ENCODE assay signal across 1 cellular context in the genomic region with DNA sequence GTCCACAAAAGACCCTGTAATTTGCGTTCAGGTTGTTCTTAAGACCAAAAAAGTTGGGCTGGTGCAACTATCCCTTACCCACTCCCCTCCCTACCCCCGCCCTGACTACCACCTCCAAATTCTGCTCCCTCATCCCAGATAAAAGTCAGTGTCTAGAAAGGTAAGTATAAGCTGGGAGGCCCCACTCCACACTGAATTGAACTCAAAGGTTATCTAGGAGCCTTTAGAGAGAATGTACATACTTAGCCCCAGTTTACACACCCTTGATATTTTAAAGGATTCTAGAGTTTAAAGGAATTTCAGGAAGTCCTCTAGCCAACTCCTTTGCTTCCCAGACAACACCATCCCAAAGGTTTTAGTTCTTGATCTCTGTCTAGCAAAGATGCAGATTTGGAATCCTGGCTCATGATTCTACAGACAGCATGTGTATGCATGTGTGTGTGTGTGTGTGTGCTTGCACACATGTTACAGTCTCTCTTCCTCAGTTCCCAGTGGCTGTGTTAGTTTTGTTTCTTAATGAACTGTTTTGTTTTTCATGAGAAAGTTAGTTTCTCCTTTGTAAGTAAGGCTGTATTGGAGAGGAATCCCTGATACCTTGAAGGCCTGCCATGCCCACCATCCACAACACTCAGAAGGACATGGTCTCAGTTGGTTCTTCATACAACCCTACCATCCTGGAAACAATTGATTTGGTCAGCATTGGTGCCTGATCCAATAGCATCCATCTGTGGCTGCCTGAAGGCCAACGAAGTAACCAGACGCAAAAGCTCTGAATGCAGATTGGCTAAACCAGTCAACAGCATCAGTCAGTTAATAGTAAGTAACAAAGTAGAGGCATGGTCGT.
TF ChIP-seq lines count a peak whose summit lies in the region.

No MANE protein-coding gene starts in this region.

TF ChIP-seq in HepG2, 621 proteins besides CTCF, POLR2A, EP300 and RAD21 (continued from another document and continues in another):
- no peak for TF ChIP-seq PBX3 (CRISPR knock-in tag; IDR thresholded peaks at IDR 0.05; ENCODE audit: borderline replicate concordance)
- no peak for TF ChIP-seq HNRNPL (IDR thresholded peaks at IDR 0.05; ENCODE audit: low read depth, low read length)
- no peak for TF ChIP-seq KLF6 (CRISPR knock-in tag; IDR thresholded peaks at IDR 0.05)
- TF ChIP-seq ZNF550 (CRISPR knock-in tag; IDR thresholded peaks at IDR 0.05; ENCODE audit: borderline replicate concordance), result no peak
- no peak for TF ChIP-seq ZNF83 (CRISPR knock-in tag; IDR thresholded peaks at IDR 0.05; ENCODE audit: borderline replicate concordance)
- TF ChIP-seq, protein P1, sequence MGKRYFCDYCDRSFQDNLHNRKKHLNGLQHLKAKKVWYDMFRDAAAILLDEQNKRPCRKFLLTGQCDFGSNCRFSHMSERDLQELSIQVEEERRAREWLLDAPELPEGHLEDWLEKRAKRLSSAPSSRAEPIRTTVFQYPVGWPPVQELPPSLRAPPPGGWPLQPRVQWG (CRISPR knock-in tag; IDR thresholded peaks at IDR 0.05; ENCODE audit: borderline replicate concordance, low read depth), result no peak
- TF ChIP-seq TCF7L2 (IDR thresholded peaks at IDR 0.05; ENCODE audit: low read depth, low read length), result no peak
- 0 out of 2 replicates have a peak, but pooled peaks have one; percentile 16 for TF ChIP-seq RFXANK (CRISPR knock-in tag; IDR thresholded peaks at IDR 0.05)
- no peak for TF ChIP-seq MEIS2 (CRISPR knock-in tag; IDR thresholded peaks at IDR 0.05)
- no peak for TF ChIP-seq U2AF2 (IDR thresholded peaks at IDR 0.05; ENCODE audit: low read depth, low read length)
- no peak for TF ChIP-seq ZNF616 (CRISPR knock-in tag; IDR thresholded peaks at IDR 0.05; ENCODE audit: low read depth)
- 0 out of 2 replicates have a peak, but pooled peaks have one; percentile 50 for TF ChIP-seq ZSCAN30 (CRISPR knock-in tag; IDR thresholded peaks at IDR 0.05)
- TF ChIP-seq ZNF607 (CRISPR knock-in tag; IDR thresholded peaks at IDR 0.05; ENCODE audit: borderline replicate concordance), result no peak
- TF ChIP-seq NR1H2 (CRISPR knock-in tag; IDR thresholded peaks at IDR 0.05; ENCODE audit: borderline replicate concordance, low read depth), result no peak
- peak; percentile 16; the same call in 1 of the 2 replicates for TF ChIP-seq MEIS1 (CRISPR knock-in tag; IDR thresholded peaks at IDR 0.05; ENCODE audit: borderline replicate concordance)
- no peak for TF ChIP-seq CBX2 (IDR thresholded peaks at IDR 0.05; ENCODE audit: low read depth, low read length)
- TF ChIP-seq CBX2 (CRISPR knock-in tag; IDR thresholded peaks at IDR 0.05; ENCODE audit: low read depth), result no peak
- no peak for TF ChIP-seq RORA (CRISPR knock-in tag; IDR thresholded peaks at IDR 0.05)
- no peak for TF ChIP-seq ZUFSP (CRISPR knock-in tag; IDR thresholded peaks at IDR 0.05; ENCODE audit: borderline replicate concordance)
- no peak for TF ChIP-seq YEATS2 (CRISPR knock-in tag; IDR thresholded peaks at IDR 0.05; ENCODE audit: borderline replicate concordance)
- TF ChIP-seq ZNF761 (CRISPR knock-in tag; conservative IDR thresholded peaks at IDR 0.05), result no peak; the same call in 1 of the 2 replicates
- TF ChIP-seq SNAPC2 (CRISPR knock-in tag; IDR thresholded peaks at IDR 0.05), result no peak
- TF ChIP-seq KLF16 (CRISPR knock-in tag; IDR thresholded peaks at IDR 0.05), result no peak; a peak in 1 of 4 replicates
- no peak for TF ChIP-seq ZNF672 (CRISPR knock-in tag; IDR thresholded peaks at IDR 0.05)
- TF ChIP-seq ZNF563 (CRISPR knock-in tag; IDR thresholded peaks at IDR 0.05), result no peak
- no peak for TF ChIP-seq ARHGAP35 (CRISPR knock-in tag; IDR thresholded peaks at IDR 0.05; ENCODE audit: borderline replicate concordance)
- no peak for TF ChIP-seq ETV5 (CRISPR knock-in tag; IDR thresholded peaks at IDR 0.05; ENCODE audit: borderline replicate concordance)
- no peak for TF ChIP-seq SP2 (CRISPR knock-in tag; IDR thresholded peaks at IDR 0.05)
- no peak for TF ChIP-seq RERE (CRISPR knock-in tag; IDR thresholded peaks at IDR 0.05; ENCODE audit: low read depth)
- TF ChIP-seq NAIF1 (CRISPR knock-in tag; IDR thresholded peaks at IDR 0.05; ENCODE audit: borderline replicate concordance), result 0 out of 2 replicates have a peak, but pooled peaks have one; percentile 43
- no peak for TF ChIP-seq CC2D1A (CRISPR knock-in tag; IDR thresholded peaks at IDR 0.05)
- TF ChIP-seq PHF5A (CRISPR knock-in tag; IDR thresholded peaks at IDR 0.05; ENCODE audit: low read depth, unreplicated experiment), result no peak
- TF ChIP-seq, protein P2, sequence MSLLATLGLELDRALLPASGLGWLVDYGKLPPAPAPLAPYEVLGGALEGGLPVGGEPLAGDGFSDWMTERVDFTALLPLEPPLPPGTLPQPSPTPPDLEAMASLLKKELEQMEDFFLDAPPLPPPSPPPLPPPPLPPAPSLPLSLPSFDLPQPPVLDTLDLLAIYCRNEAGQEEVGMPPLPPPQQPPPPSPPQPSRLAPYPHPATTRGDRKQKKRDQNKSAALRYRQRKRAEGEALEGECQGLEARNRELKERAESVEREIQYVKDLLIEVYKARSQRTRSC (CRISPR knock-in tag; IDR thresholded peaks at IDR 0.05; ENCODE audit: low read depth), result no peak
- TF ChIP-seq, protein P3, sequence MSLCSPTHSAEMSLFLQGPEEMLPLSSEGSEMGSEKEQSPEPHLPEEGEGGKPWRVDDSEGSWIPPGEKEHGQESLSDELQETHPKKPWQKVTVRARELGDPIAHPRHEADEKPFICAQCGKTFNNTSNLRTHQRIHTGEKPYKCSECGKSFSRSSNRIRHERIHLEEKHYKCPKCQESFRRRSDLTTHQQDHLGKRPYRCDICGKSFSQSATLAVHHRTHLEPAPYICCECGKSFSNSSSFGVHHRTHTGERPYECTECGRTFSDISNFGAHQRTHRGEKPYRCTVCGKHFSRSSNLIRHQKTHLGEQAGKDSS (CRISPR knock-in tag; IDR thresholded peaks at IDR 0.05; ENCODE audit: borderline replicate concordance, low read depth), result no peak
- TF ChIP-seq ZBTB8A (CRISPR knock-in tag; IDR thresholded peaks at IDR 0.05; ENCODE audit: borderline replicate concordance, low read depth), result no peak
- no peak for TF ChIP-seq ZNF138 (CRISPR knock-in tag; IDR thresholded peaks at IDR 0.05; ENCODE audit: low read depth)
- no peak for TF ChIP-seq YY1 (IDR thresholded peaks at IDR 0.05; ENCODE audit: insufficient read depth, insufficient replicate concordance, low read depth, low read length)
- no peak for TF ChIP-seq HOXA5 (CRISPR knock-in tag; IDR thresholded peaks at IDR 0.05)
- TF ChIP-seq POGK (CRISPR knock-in tag; conservative IDR thresholded peaks at IDR 0.05), result no peak
- no peak for TF ChIP-seq ZNF768 (CRISPR knock-in tag; IDR thresholded peaks at IDR 0.05)
- TF ChIP-seq, protein P4, sequence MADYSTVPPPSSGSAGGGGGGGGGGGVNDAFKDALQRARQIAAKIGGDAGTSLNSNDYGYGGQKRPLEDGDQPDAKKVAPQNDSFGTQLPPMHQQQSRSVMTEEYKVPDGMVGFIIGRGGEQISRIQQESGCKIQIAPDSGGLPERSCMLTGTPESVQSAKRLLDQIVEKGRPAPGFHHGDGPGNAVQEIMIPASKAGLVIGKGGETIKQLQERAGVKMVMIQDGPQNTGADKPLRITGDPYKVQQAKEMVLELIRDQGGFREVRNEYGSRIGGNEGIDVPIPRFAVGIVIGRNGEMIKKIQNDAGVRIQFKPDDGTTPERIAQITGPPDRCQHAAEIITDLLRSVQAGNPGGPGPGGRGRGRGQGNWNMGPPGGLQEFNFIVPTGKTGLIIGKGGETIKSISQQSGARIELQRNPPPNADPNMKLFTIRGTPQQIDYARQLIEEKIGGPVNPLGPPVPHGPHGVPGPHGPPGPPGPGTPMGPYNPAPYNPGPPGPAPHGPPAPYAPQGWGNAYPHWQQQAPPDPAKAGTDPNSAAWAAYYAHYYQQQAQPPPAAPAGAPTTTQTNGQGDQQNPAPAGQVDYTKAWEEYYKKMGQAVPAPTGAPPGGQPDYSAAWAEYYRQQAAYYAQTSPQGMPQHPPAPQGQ (CRISPR knock-in tag; IDR thresholded peaks at IDR 0.05; ENCODE audit: borderline replicate concordance), result no peak
- no peak for TF ChIP-seq ZNF747 (CRISPR knock-in tag; IDR thresholded peaks at IDR 0.05; ENCODE audit: borderline replicate concordance)
- no peak for TF ChIP-seq ZNF275 (CRISPR knock-in tag; IDR thresholded peaks at IDR 0.05; ENCODE audit: borderline replicate concordance)
- 0 out of 2 replicates have a peak, but pooled peaks have one; percentile 55 for TF ChIP-seq ZSCAN25 (CRISPR knock-in tag; IDR thresholded peaks at IDR 0.05)
- no peak; the same call in 1 of the 2 replicates for TF ChIP-seq NR2C2 (CRISPR knock-in tag; IDR thresholded peaks at IDR 0.05; ENCODE audit: borderline replicate concordance)
